Comparison of ENCODE assay signal across 22 cellular contexts in genomic region chr2:62034715-62035114, GRCh38.
"Had no signal": no experiment of that assay in that cellular context is flagged by ENCODE, and none has a peak within 500 bp of the region (broad histone marks: within the 10 kb centered on the region; RNA-seq: fewer than 3 reads in every experiment).

No MANE protein-coding gene starts in this region.

- H3K4me3 ChIP-seq: breast epithelium, PC-9 had no signal

- ATAC-seq: activated CD8-positive, alpha-beta T cell treated with anti-CD3 and anti-CD28 coated beads, Interleukin-2, amount 10 ng/mL, durations not matched to agents 7 days and 5 days; WTC11 had no signal

- DNase-seq: activated CD4-positive, alpha-beta T cell treated with anti-CD3 and anti-CD28 coated beads for 48 hours; activated CD4-positive, alpha-beta T cell treated with anti-CD3 and anti-CD28 coated beads, Interleukin-2, amount 50 U/mL, for 4 hours; activated CD4-positive, CD25-positive, alpha-beta regulatory T cell treated with anti-CD3 and anti-CD28 coated beads, Interleukin-2, amount 50 U/mL, for 72 hours; activated CD8-positive, alpha-beta memory T cell treated with anti-CD3 and anti-CD28 coated beads, Interleukin-2, amount 50 U/mL, for 48 hours; activated CD8-positive, alpha-beta T cell treated with anti-CD3 and anti-CD28 coated beads, Interleukin-2, amount 10 ng/mL, durations not matched to agents 7 days and 5 days; activated effector memory CD4-positive, alpha-beta T cell treated with Interleukin-2 at 50 U/mL for 16 hours; activated naive CD4-positive, alpha-beta T cell; activated T-cell treated with anti-CD3 and anti-CD28 coated beads, Interleukin-2, amount 50 U/mL, for 24 hours; aorta; caudate nucleus; KG1; NCI-H1092; NCI-H1417; NCI-H2029; NCI-H226; NCI-H510A; NCI-H526 treated with DMSO at 0.1 percent for 48 hours; NCI-H82; PC-9; SHP77 treated with DMSO at 0.1 percent for 48 hours had no signal

- H3K36me3 ChIP-seq: breast epithelium had no signal

- H3K27me3 ChIP-seq: breast epithelium had no signal

- H3K27ac ChIP-seq: breast epithelium, PC-9 had no signal

- H3K4me1 ChIP-seq: breast epithelium had no signal

- H3K9me3 ChIP-seq: breast epithelium had no signal
